9 cellular contexts compared by ENCODE assay signal in genomic region chr12:79886917-79887519, GRCh38. TPM values are rescaled to one million over a fixed set of nuclear protein-coding genes. Genes with fewer than 3 reads are reported as not detected.
DNase-seq lines count a peak whose midpoint lies in the region; ATAC-seq and TF ChIP-seq lines count a peak whose summit lies in the region.
"Had no signal": no experiment of that assay in that cellular context is flagged by ENCODE, and none has a peak within 500 bp of the region (broad histone marks: within the 10 kb centered on the region; RNA-seq: fewer than 3 reads in every experiment).

No MANE protein-coding gene starts in this region.

- CTCF ChIA-PET in Caco-2 (lab: Charles Lee), result no interaction called here

- no peaks in the 10 kb centered on the region for H3K36me3 ChIP-seq in Caco-2 (ENCODE audit: control insufficient read depth, insufficient read depth, low read length)

- H3K27me3 ChIP-seq in Caco-2 (replicated peaks; ENCODE audit: control insufficient read depth, insufficient read depth, low read length), result no peaks in the 10 kb centered on the region

- H3K36me3 Mint-ChIP-seq in Caco-2 (ENCODE audit: insufficient read depth, unreplicated experiment), result no peaks in the 10 kb centered on the region
- peaks cover 34% of the 10 kb centered on the region for H3K36me3 Mint-ChIP-seq in nephron progenitor cell (ENCODE audit: low read depth)

- H3K4me3 ChIP-seq in Caco-2 (ENCODE audit: low read depth, low read length), result no peak overlapping the region

- TF ChIP-seq CTCF in Caco-2 (IDR thresholded peaks at IDR 0.05; ENCODE audit: insufficient read depth in 1 of 2, low read depth in 1 of 2, low read length in 1 of 2, severe bottlenecking in 1 of 2, unreplicated experiment in 1 of 2) (peak; percentile 46 to 63), nephron progenitor cell (IDR thresholded peaks at IDR 0.05) (peak; percentile 43)

- H3K9me3 Mint-ChIP-seq in Caco-2 (ENCODE audit: unreplicated experiment), result no peaks in the 10 kb centered on the region
- H3K9me3 Mint-ChIP-seq in nephron progenitor cell, result no peaks in the 10 kb centered on the region
- H3K9me3 Mint-ChIP-seq: T-helper 1 cell treated with Interleukin-12 subunit alpha and Interleukin-12 subunit beta and Interleukin-4 antibody, amounts not matched to agents 30 μg/mL and 1 μg/mL, for 36 hours had no signal

- no TSS peak for BruUV-seq in Caco-2 (replicated peaks; lab: Mats Ljungman, UMichigan)

- no peaks in the 10 kb centered on the region for H3K27me3 Mint-ChIP-seq in Caco-2 (ENCODE audit: insufficient read depth, unreplicated experiment)
- no peaks in the 10 kb centered on the region for H3K27me3 Mint-ChIP-seq in nephron progenitor cell (ENCODE audit: low read depth, poor library complexity)

- POLR2A ChIA-PET in Caco-2 (lab: Charles Lee), result interaction anchor here (0.6 kb wide), 1 partner anchor 62 kb away, joined by 12 read pairs; no protein-coding TSS in a partner anchor

- H3K27ac Mint-ChIP-seq in Caco-2 (ENCODE audit: unreplicated experiment) (no peak overlapping the region), nephron progenitor cell (no peak overlapping the region)
- H3K27ac Mint-ChIP-seq: T-helper 1 cell treated with Interleukin-12 subunit alpha and Interleukin-12 subunit beta and Interleukin-4 antibody, amounts not matched to agents 30 μg/mL and 1 μg/mL, for 36 hours had no signal

- intact Hi-C loops in Caco-2 (cut with micrococcal nuclease; ENCODE audit: unreplicated experiment), result loop anchor here (1.0 to 10.0 kb wide), 4 partner anchors 48 to 482 kb away; partner anchors contain the start of gene PPP1R12A

- peak; percentile 77 for ATAC-seq in GM19035 (IDR thresholded peaks at IDR 0.05; ENCODE audit: unreplicated experiment)

- H3K4me1 Mint-ChIP-seq in Caco-2 (ENCODE audit: low read depth, unreplicated experiment) (peaks cover 8% of the 10 kb centered on the region), nephron progenitor cell (peaks cover 6% of the 10 kb centered on the region)

- H3K4me3 Mint-ChIP-seq in Caco-2 (ENCODE audit: unreplicated experiment) (no peak overlapping the region), nephron progenitor cell (no peak overlapping the region)
- H3K4me3 Mint-ChIP-seq: T-helper 1 cell treated with Interleukin-12 subunit alpha and Interleukin-12 subunit beta and Interleukin-4 antibody, amounts not matched to agents 30 μg/mL and 1 μg/mL, for 36 hours had no signal

- no peaks in the 10 kb centered on the region for H3K9me3 ChIP-seq in Caco-2

- no peaks in the 10 kb centered on the region for H3K4me1 ChIP-seq in Caco-2

- H3K27ac ChIP-seq in epithelial cell of prostate, result no peak overlapping the region

- peak in 1 of 2 experiments; percentile 44 for DNase-seq in Caco-2
- peak; percentile 40 for DNase-seq in HS-27A (ENCODE audit: low read depth)
- DNase-seq in OCI-M1 (lab: John Stamatoyannopoulos, UW), result peak; percentile 82
- peak; percentile 8 for DNase-seq in epithelial cell of prostate (ENCODE audit: low read depth, low spot score)
- DNase-seq in nephron progenitor cell, result no peak
- DNase-seq in activated naive CD4-positive, alpha-beta T cell treated with anti-CD3 and anti-CD28 coated beads, Interleukin-2, amount 50 U/mL, for 16 hours, result no peak
- DNase-seq in stimulated activated CD4-positive, alpha-beta T cell treated with anti-CD3 and anti-CD28 coated beads, Interleukin-2, amount 100 ng/mL, for 24 hours, result no peak

RNA-seq across cellular contexts. Expression of gene PPP1R12A, which starts 47.9 kb away (rescaled TPM):
- 60.7 and 62.5 TPM in 2 replicates for total RNA-seq in Caco-2 (2022)

Comparison
In these comparisons a context has a peak if more than half of its experiments do, and no peak if none do; other contexts are left out.
1. DNase-seq: peak in HS-27A (single experiment), OCI-M1 (single experiment) and epithelial cell of prostate (single experiment); none in nephron progenitor cell (single experiment), activated naive CD4-positive, alpha-beta T cell treated with anti-CD3 and anti-CD28 coated beads, Interleukin-2, amount 50 U/mL, for 16 hours (single experiment) and stimulated activated CD4-positive, alpha-beta T cell treated with anti-CD3 and anti-CD28 coated beads, Interleukin-2, amount 100 ng/mL, for 24 hours (0 of 2).